In genomic region chr22:42368379-42369249, GRCh38 we compare ENCODE assay signal across 8 cellular contexts.
A peak's percentile ranks its signal among the peaks of the same experiment; 100 is the strongest.
DNase-seq lines count a peak whose midpoint lies in the region; ATAC-seq and TF ChIP-seq lines count a peak whose summit lies in the region.

No MANE protein-coding gene starts in this region.

- peaks cover 54% of the 10 kb centered on the region for H3K27me3 ChIP-seq in HL-60 (ENCODE audit: insufficient read depth, poor library complexity, severe bottlenecking)
- peaks cover 35% of the 10 kb centered on the region for H3K27me3 ChIP-seq in left ventricle myocardium inferior (ENCODE audit: low read depth)
- peaks cover 10 to 18% (median 15%) of the 10 kb centered on the region in 3 donors for H3K27me3 ChIP-seq in gastrocnemius medialis

- DNase-seq in Right ventricle myocardium superior: peak; percentile 55
- no peak for DNase-seq in Right ventricle myocardium inferior (ENCODE audit: missing footprints)
- DNase-seq in HL-60 (ENCODE audit: low read depth in 1 of 2, low spot score in 1 of 2): peak in 1 of 2 experiments; percentile 15
- peak; percentile 25 for DNase-seq in activated CD8-positive, alpha-beta T cell treated with anti-CD3 and anti-CD28 coated beads, Interleukin-2, amount 10 ng/mL, durations not matched to agents 7 days and 5 days
- peak; percentile 23 for DNase-seq in left ventricle myocardium inferior
- no peak for DNase-seq in gastrocnemius medialis
- no peak for DNase-seq in KG1 (lab: John Stamatoyannopoulos, UW)
- DNase-seq in NCI-H1930 (lab: John Stamatoyannopoulos, UW): no peak

- POLR2A ChIA-PET in activated CD8-positive, alpha-beta T cell treated with anti-CD3 and anti-CD28 coated beads, Interleukin-2, amount 10 ng/mL, durations not matched to agents 7 days and 5 days (lab: Charles Lee): interaction anchor here (1.0 kb wide), 1 partner anchor 51 kb away, joined by 3 read pairs; no protein-coding TSS in a partner anchor

- TF ChIP-seq CTCF in HL-60 (IDR thresholded peaks at IDR 0.05; ENCODE audit: insufficient read depth, low read length): no peak
- no peak for TF ChIP-seq CTCF in left ventricle myocardium inferior (IDR thresholded peaks at IDR 0.05; ENCODE audit: borderline replicate concordance)
- no peak for TF ChIP-seq CTCF in gastrocnemius medialis (IDR thresholded peaks at IDR 0.05 in 4 of 5, conservative IDR thresholded peaks at IDR 0.05 in 1 of 5)

- peak overlapping the region; percentile 78 for H3K4me3 Mint-ChIP-seq in activated CD8-positive, alpha-beta T cell treated with anti-CD3 and anti-CD28 coated beads, Interleukin-2, amount 10 ng/mL, durations not matched to agents 7 days and 5 days

- no peaks in the 10 kb centered on the region for H3K36me3 ChIP-seq in left ventricle myocardium inferior
- H3K36me3 ChIP-seq in gastrocnemius medialis: no peaks in the 10 kb centered on the region

- ATAC-seq in Right ventricle myocardium superior (ENCODE audit: poor library complexity) (peak; percentile 2), Right ventricle myocardium inferior (no peak), gastrocnemius medialis (peak in 1 of 2 donors; percentile 32)
- ATAC-seq in activated CD8-positive, alpha-beta T cell treated with anti-CD3 and anti-CD28 coated beads, Interleukin-2, amount 10 ng/mL, durations not matched to agents 7 days and 5 days: peak; percentile 45

- peaks cover 48% of the 10 kb centered on the region for H3K27me3 Mint-ChIP-seq in activated CD8-positive, alpha-beta T cell treated with anti-CD3 and anti-CD28 coated beads, Interleukin-2, amount 10 ng/mL, durations not matched to agents 7 days and 5 days (ENCODE audit: low read depth)

- no peaks in the 10 kb centered on the region for H3K36me3 Mint-ChIP-seq in activated CD8-positive, alpha-beta T cell treated with anti-CD3 and anti-CD28 coated beads, Interleukin-2, amount 10 ng/mL, durations not matched to agents 7 days and 5 days (ENCODE audit: low read depth)

- intact Hi-C loops in Right ventricle myocardium superior (cut with DNase I): no loop called here
- intact Hi-C loops in Right ventricle myocardium inferior (cut with DNase I): no loop called here
- intact Hi-C loops in left ventricle myocardium inferior (cut with micrococcal nuclease): no loop called here
- intact Hi-C loops in gastrocnemius medialis (cut with DNase I; ENCODE audit: low total_unique reads): loop anchor here (2.0 to 5.0 kb wide), 3 partner anchors 98 to 422 kb away; partner anchors contain the start of genes CENPM, NAGA, PHETA2 and TCF20

- H3K27ac ChIP-seq in HL-60 (replicated peaks) (no peak overlapping the region), left ventricle myocardium inferior (replicated peaks) (peak overlapping the region; percentile 33), gastrocnemius medialis (no peak overlapping the region)

- H3K9me3 Mint-ChIP-seq in activated CD8-positive, alpha-beta T cell treated with anti-CD3 and anti-CD28 coated beads, Interleukin-2, amount 10 ng/mL, durations not matched to agents 7 days and 5 days (ENCODE audit: insufficient read depth): no peaks in the 10 kb centered on the region

- H3K9me3 ChIP-seq in left ventricle myocardium inferior (replicated peaks): no peaks in the 10 kb centered on the region
- H3K9me3 ChIP-seq in gastrocnemius medialis: no peaks in the 10 kb centered on the region

- peaks cover 21% of the 10 kb centered on the region for H3K4me1 Mint-ChIP-seq in activated CD8-positive, alpha-beta T cell treated with anti-CD3 and anti-CD28 coated beads, Interleukin-2, amount 10 ng/mL, durations not matched to agents 7 days and 5 days (ENCODE audit: low read depth)

- in situ Hi-C loops in gastrocnemius medialis (cut with MboI; ENCODE audit: low sequenced_read_pairs in 4 of 4): no loop called here

- H3K4me1 ChIP-seq in left ventricle myocardium inferior (peaks cover 55% of the 10 kb centered on the region), gastrocnemius medialis (peaks cover 11 to 18% of the 10 kb centered on the region in 2 donors)

- no peak overlapping the region for H3K27ac Mint-ChIP-seq in activated CD8-positive, alpha-beta T cell treated with anti-CD3 and anti-CD28 coated beads, Interleukin-2, amount 10 ng/mL, durations not matched to agents 7 days and 5 days

- peak in 1 of 2 donors; percentile 28 for TF ChIP-seq POLR2A in gastrocnemius medialis (IDR thresholded peaks at IDR 0.05)

- CTCF ChIA-PET in activated CD8-positive, alpha-beta T cell treated with anti-CD3 and anti-CD28 coated beads, Interleukin-2, amount 10 ng/mL, durations not matched to agents 7 days and 5 days (lab: Charles Lee): interaction anchor here (1.0 to 1.1 kb wide), 3 partner anchors 22 to 278 kb away, joined by 3 to 9 read pairs (median 5); partner anchors contain the start of gene NDUFA6

- H3K4me3 ChIP-seq in HL-60 (replicated peaks; ENCODE audit: insufficient read depth, low read length) (peak overlapping the region; percentile 41), left ventricle myocardium inferior (peak overlapping the region; percentile 80), gastrocnemius medialis (peak overlapping the region; percentile 60 to 76 (median 68))

Comparison
In these comparisons a context has a peak if more than half of its experiments do, and no peak if none do; other contexts are left out.
1. DNase-seq: peak in Right ventricle myocardium superior (single experiment), activated CD8-positive, alpha-beta T cell treated with anti-CD3 and anti-CD28 coated beads, Interleukin-2, amount 10 ng/mL, durations not matched to agents 7 days and 5 days (single experiment) and left ventricle myocardium inferior (single experiment); none in Right ventricle myocardium inferior (single experiment), gastrocnemius medialis (0 of 2), KG1 (single experiment) and NCI-H1930 (0 of 2).
2. Peak in every context shown above with its lines, with median percentiles within 50 percentile points of each other: H3K4me3 ChIP-seq.